10 cellular contexts compared by ENCODE assay signal in genomic region chr9:124754289-124754688, GRCh38. TPM values are rescaled to one million over a fixed set of nuclear protein-coding genes. Genes with fewer than 3 reads are reported as not detected.
A peak's percentile ranks its signal among the peaks of the same experiment; 100 is the strongest.
DNase-seq lines count a peak whose midpoint lies in the region; ATAC-seq, FAIRE-seq and TF ChIP-seq lines count a peak whose summit lies in the region.
"Had no signal": no experiment of that assay in that cellular context is flagged by ENCODE, and none has a peak within 500 bp of the region (broad histone marks: within the 10 kb centered on the region; RNA-seq: fewer than 3 reads in every experiment).

No MANE protein-coding gene starts in this region.

- WGBS in GM12878 (ENCODE audit: insufficient coverage, insufficient replicate concordance, low lambda C conversion rate, missing lambda C conversion rate): 70% methylated on average over 4 of the region's 4 CpGs
- no CpG with 5 or more reads among the region's 4 CpGs for WGBS in mesendoderm (ENCODE audit: extremely low coverage, insufficient coverage, low lambda C conversion rate)

- no peak overlapping the region for H2AFZ ChIP-seq in GM12878 (ENCODE audit: control insufficient read depth, low read depth, low read length)

- H3K79me2 ChIP-seq in GM12878 (ENCODE audit: control insufficient read depth, insufficient read depth, low read length) (peaks cover 19% of the 10 kb centered on the region), mesendoderm (ENCODE audit: control insufficient read depth, insufficient read depth, low read length) (peaks cover 29% of the 10 kb centered on the region)

- no peak overlapping the region for H3K9ac ChIP-seq in GM12878 (ENCODE audit: control insufficient read depth, insufficient read depth, low read length)
- no peak overlapping the region for H3K9ac ChIP-seq in mesendoderm (ENCODE audit: low read length)

- H3K4me1 Mint-ChIP-seq in naive thymus-derived CD8-positive, alpha-beta T cell: peaks cover 0 to 6% (median 0%) of the 10 kb centered on the region in 4 donors

- CTCF ChIA-PET in GM12878 (lab: Yijun Ruan, JAX): interaction anchor here (0.7 to 13.9 kb wide), 6 partner anchors 10 to 138 kb away, joined by 3 to 181 read pairs (median 4); partner anchors contain the start of gene NR6A1

- POLR2A ChIA-PET in GM12878 (lab: Charles Lee): no interaction called here
- POLR2A ChIA-PET in naive thymus-derived CD8-positive, alpha-beta T cell (lab: Charles Lee): no interaction called here

- no peak overlapping the region for H3K4me3 Mint-ChIP-seq in naive thymus-derived CD8-positive, alpha-beta T cell
- H3K4me3 Mint-ChIP-seq: activated T-cell treated with anti-CD3 and anti-CD28 coated beads, Interleukin-2, amount 50 U/mL, for 4 hours; IgD-negative memory B cell had no signal

- H3K36me3 Mint-ChIP-seq in naive thymus-derived CD8-positive, alpha-beta T cell: no peaks in the 10 kb centered on the region
- H3K36me3 Mint-ChIP-seq: IgD-negative memory B cell had no signal

- no peak overlapping the region for H4K8ac ChIP-seq in mesendoderm (ENCODE audit: low read depth, low read length)

- no peak for FAIRE-seq in GM12878 (lab: Jason Lieb, UNC)

- TF ChIP-seq CTCF in LNCAP (IDR thresholded peaks at IDR 0.05): peak; percentile 66
- TF ChIP-seq CTCF in GM12878 (IDR thresholded peaks at IDR 0.05 in 2 of 3, conservative IDR thresholded peaks at IDR 0.05 in 1 of 3; ENCODE audit: control insufficient read depth in 2 of 3, extremely low read depth in 1 of 3, insufficient read depth in 1 of 3, low read depth in 3 of 3, low read length in 3 of 3): peak; percentile 10 to 41 (median 12); a peak in 3 of 6 replicates

- H2BK5ac ChIP-seq in mesendoderm (ENCODE audit: low read length): no peak overlapping the region

- H3K4me2 ChIP-seq in GM12878 (ENCODE audit: control insufficient read depth, insufficient read depth) (no peak overlapping the region), mesendoderm (ENCODE audit: low read length) (no peak overlapping the region)

- no peak for TF ChIP-seq EP300 in GM12878 (IDR thresholded peaks at IDR 0.05; ENCODE audit: borderline replicate concordance in 1 of 2, control insufficient read depth in 1 of 2, low read depth in 2 of 2, low read length in 2 of 2)

- peaks cover 36 to 89% (median 62%) of the 10 kb centered on the region in 5 donors for H3K27me3 Mint-ChIP-seq in naive thymus-derived CD8-positive, alpha-beta T cell

- no peaks in the 10 kb centered on the region for H3K9me3 Mint-ChIP-seq in naive thymus-derived CD8-positive, alpha-beta T cell
- H3K9me3 Mint-ChIP-seq: activated T-cell treated with anti-CD3 and anti-CD28 coated beads, Interleukin-2, amount 50 U/mL, for 4 hours; IgD-negative memory B cell had no signal

- intact Hi-C loops in GM12878 (cut with micrococcal nuclease; ENCODE audit: unreplicated experiment): loop anchor here (5.0 kb wide), 1 partner anchor 37 kb away; no protein-coding TSS in a partner anchor

- H3K56ac ChIP-seq in mesendoderm (ENCODE audit: low read length): no peak overlapping the region

- no peak overlapping the region for H2BK15ac ChIP-seq in mesendoderm (replicated peaks; ENCODE audit: low read depth)

- SMC1A ChIA-PET in GM12878 (lab: Charles Lee; ENCODE audit: uncharacterized antibody, unreplicated experiment): interaction anchor here (0.8 to 1.8 kb wide), 4 partner anchors 10 to 137 kb away, joined by 3 to 7 read pairs (median 4); no protein-coding TSS in a partner anchor

- RAD21 ChIA-PET in GM12878 (lab: Charles Lee; ENCODE audit: unreplicated experiment): interaction anchor here (1.2 kb wide), 1 partner anchor 137 kb away, joined by 4 read pairs; no protein-coding TSS in a partner anchor

- peaks cover 14% of the 10 kb centered on the region for H3K4me1 ChIP-seq in GM12878 (ENCODE audit: control insufficient read depth, insufficient read depth, low read length)
- H3K4me1 ChIP-seq in mesendoderm (ENCODE audit: control insufficient read depth, low read depth, low read length): peaks cover 19% of the 10 kb centered on the region

- peaks cover 10% of the 10 kb centered on the region for H3K79me1 ChIP-seq in mesendoderm (ENCODE audit: low read length)

- peak; percentile 54 for DNase-seq in Daoy (ENCODE audit: low read depth)
- no peak for DNase-seq in GM12878 (ENCODE audit: low read depth, low spot score)
- peak; percentile 57 for DNase-seq in mesendoderm
- no peak for DNase-seq in NCI-H1436 treated with DMSO at 0.1 percent for 48 hours (lab: John Stamatoyannopoulos, UW)
- DNase-seq in COR-L47 (lab: John Stamatoyannopoulos, UW): no peak
- DNase-seq in naive thymus-derived CD8-positive, alpha-beta T cell: no peak
- DNase-seq: activated T-cell treated with anti-CD3 and anti-CD28 coated beads, Interleukin-2, amount 50 U/mL, for 4 hours had no signal

- in situ Hi-C loops in GM12878 (cut with MboI): no loop called here

- H2BK120ac ChIP-seq in mesendoderm (ENCODE audit: low read depth, low read length): no peak overlapping the region

- H3K9me3 ChIP-seq in GM12878 (replicated peaks; ENCODE audit: control insufficient read depth, insufficient read depth, low read length): no peaks in the 10 kb centered on the region

- no peak overlapping the region for H3K18ac ChIP-seq in mesendoderm (ENCODE audit: low read length)

- H3K27ac ChIP-seq in GM12878 (ENCODE audit: control insufficient read depth, insufficient read depth): no peak overlapping the region
- no peak overlapping the region for H3K27ac ChIP-seq in mesendoderm (ENCODE audit: low read depth, low read length)

- H3K23ac ChIP-seq in mesendoderm (ENCODE audit: low read length): no peak overlapping the region

- H3K27me3 ChIP-seq in GM12878 (replicated peaks in 1 of 2; ENCODE audit: control insufficient read depth in 2 of 2, insufficient read depth in 2 of 2, low read length in 1 of 2) (no peaks in the 10 kb centered on the region), mesendoderm (ENCODE audit: insufficient read depth, low read length, poor library complexity) (no peaks in the 10 kb centered on the region)

- BruUV-seq in GM12878 (replicated peaks; lab: Mats Ljungman, UMichigan): no TSS peak

- H3K27ac Mint-ChIP-seq in naive thymus-derived CD8-positive, alpha-beta T cell: no peak overlapping the region
- H3K27ac Mint-ChIP-seq: IgD-negative memory B cell had no signal

- TF ChIP-seq RAD21 in GM12878 (IDR thresholded peaks at IDR 0.05; ENCODE audit: insufficient read depth, low read depth, low read length): peak; percentile 57

- no peaks in the 10 kb centered on the region for H4K20me1 ChIP-seq in GM12878 (ENCODE audit: control insufficient read depth, insufficient read depth)

- ATAC-seq in GM12878: peak; percentile 50; the same call in 1 of the 3 replicates
- ATAC-seq in HG02938 (IDR thresholded peaks at IDR 0.05; ENCODE audit: unreplicated experiment): no peak
- ATAC-seq in naive thymus-derived CD8-positive, alpha-beta T cell: no peak

- H4K5ac ChIP-seq in mesendoderm (ENCODE audit: low read length): no peak overlapping the region

- H3K36me3 ChIP-seq in GM12878 (ENCODE audit: control insufficient read depth in 2 of 2, insufficient read depth in 2 of 2, low read length in 1 of 2) (no peaks in the 10 kb centered on the region), mesendoderm (ENCODE audit: control insufficient read depth, insufficient read depth, low read length) (no peaks in the 10 kb centered on the region)

- no peak overlapping the region for H2AK5ac ChIP-seq in mesendoderm (ENCODE audit: low read length)

- H3K4me3 ChIP-seq in GM12878: no peak overlapping the region
- H3K4me3 ChIP-seq in mesendoderm (ENCODE audit: low read length): no peak overlapping the region

- no peak for TF ChIP-seq POLR2A in GM12878 (IDR thresholded peaks at IDR 0.05; ENCODE audit: low read depth, low read length)

- H3K4ac ChIP-seq in mesendoderm (ENCODE audit: low read depth, low read length): no peak overlapping the region

RNA-seq across cellular contexts. Expression of gene NR6A1, which starts 16.8 kb away (rescaled TPM):
- total RNA-seq in Daoy (2014; rRNA removed; shearing (Covaris generic)): 1.3 and 5.1 TPM in 2 replicates
- total RNA-seq in GM12878 (2013; cell fraction: nucleolus; rRNA removed): 25.7 and 29.8 TPM in 2 replicates
- total RNA-seq in GM12878 (2014; rRNA removed): 5.9 and 6.1 TPM in 2 replicates
- 5.0 and 5.4 TPM in 2 replicates for total RNA-seq in GM12878 (2014; rRNA removed; fragmentation: Illumina TruSeq; extraction: Trizol)
- 8.7 and 9.2 TPM in 2 replicates for total RNA-seq in GM12878 (2021)
- 2.9 TPM for polyA plus RNA-seq in GM12878 (2011; ENCODE audit: low read depth)
- 5.8 and 8.0 TPM in 2 replicates for polyA plus RNA-seq in GM12878 (2011; rRNA removed)
- polyA plus RNA-seq in GM12878 (2011; cell fraction: cytosol; rRNA removed): 6.2 and 6.4 TPM in 2 replicates
- polyA plus RNA-seq in GM12878 (2011; cell fraction: nucleus; rRNA removed): 7.7 and 8.9 TPM in 2 replicates
- 2.9 and 3.3 TPM in 2 replicates for polyA plus RNA-seq in GM12878 (2012)
- 5.1 and 5.7 TPM in 2 replicates for polyA plus RNA-seq in GM12878 (2014; fragmentation: Illumina TruSeq; extraction: Trizol)
- 1 to 10 TPM; 1.2 to 2.5 TPM for polyA plus RNA-seq in GM12878 (2014; fragmentation: Nextera tagmentation; extraction: Ambion mirVana)
- polyA plus RNA-seq in GM12878 (2014; rRNA removed): 3.9 and 4.1 TPM in 2 replicates
- polyA plus RNA-seq in GM12878 (2016; fragmentation: Nextera tagmentation; extraction: Ambion mirVana): 1 to 10 TPM; 2.6 to 2.9 TPM
- 18.5 and 20.6 TPM in 2 replicates for polyA minus RNA-seq in GM12878 (2011; rRNA and poly(A)+ RNA removed)
- polyA minus RNA-seq in GM12878 (2011; cell fraction: cytosol; rRNA and poly(A)+ RNA removed): 5.3 and 5.6 TPM in 2 replicates
- polyA minus RNA-seq in GM12878 (2011; cell fraction: nucleus; rRNA and poly(A)+ RNA removed): 5.2 and 10.0 TPM in 2 replicates
- 58.7 TPM for polyA plus RNA-seq in mesendoderm (2013, experiment 1 of 2)
- polyA plus RNA-seq in mesendoderm (2013, experiment 2 of 2): 58.1 TPM
- total RNA-seq in naive thymus-derived CD8-positive, alpha-beta T cell: under 1 TPM in 1 of 2 experiments, not detected in 1; 0.05 TPM
- polyA plus RNA-seq in naive thymus-derived CD8-positive, alpha-beta T cell: not detected

RNA-seq across cellular contexts. Expression of gene OLFML2A, which starts 22.6 kb away (rescaled TPM):
- 3.9 and 5.7 TPM in 2 replicates for total RNA-seq in Daoy (2014; rRNA removed; shearing (Covaris generic))
- total RNA-seq in GM12878 (2013; cell fraction: nucleolus; rRNA removed): 0.34 and 0.56 TPM in 2 replicates
- total RNA-seq in GM12878 (2014; rRNA removed) (0.05 and 0.06 TPM in 2 replicates), GM12878 (2014; rRNA removed; fragmentation: Illumina TruSeq; extraction: Trizol) (0.09 and 0.14 TPM in 2 replicates), GM12878 (2021) (0.10 and 0.27 TPM in 2 replicates)
- 0.05 TPM for polyA plus RNA-seq in GM12878 (2011; ENCODE audit: low read depth)
- polyA plus RNA-seq in GM12878 (2011; rRNA removed) (not detected in 2 replicates), GM12878 (2014; fragmentation: Illumina TruSeq; extraction: Trizol) (0.06 and 0.10 TPM in 2 replicates), GM12878 (2014; fragmentation: Nextera tagmentation; extraction: Ambion mirVana) (under 1 TPM in 1 of 2 experiments, not detected in 1; 0.02 TPM), GM12878 (2014; rRNA removed) (0.13 and 0.16 TPM in 2 replicates), GM12878 (2016; fragmentation: Nextera tagmentation; extraction: Ambion mirVana) (not detected)
- 0.01 and 0.03 TPM in 2 replicates for polyA plus RNA-seq in GM12878 (2011; cell fraction: cytosol; rRNA removed)
- 0.03 and 0.04 TPM in 2 replicates for polyA plus RNA-seq in GM12878 (2011; cell fraction: nucleus; rRNA removed)
- polyA plus RNA-seq in GM12878 (2012): 0.12 and 0.22 TPM in 2 replicates
- not detected in 2 replicates for polyA minus RNA-seq in GM12878 (2011; rRNA and poly(A)+ RNA removed)
- not detected in 2 replicates for polyA minus RNA-seq in GM12878 (2011; cell fraction: cytosol; rRNA and poly(A)+ RNA removed)
- not detected in 2 replicates for polyA minus RNA-seq in GM12878 (2011; cell fraction: nucleus; rRNA and poly(A)+ RNA removed)
- polyA plus RNA-seq in mesendoderm (2013, experiment 1 of 2): 2.1 TPM
- 2.4 TPM for polyA plus RNA-seq in mesendoderm (2013, experiment 2 of 2)
- total RNA-seq in naive thymus-derived CD8-positive, alpha-beta T cell: under 1 TPM in 1 of 2 experiments, not detected in 1; 0.05 TPM
- polyA plus RNA-seq in naive thymus-derived CD8-positive, alpha-beta T cell: not detected

Comparison
In these comparisons a context has a peak if more than half of its experiments do, and no peak if none do; other contexts are left out.
1. DNase-seq: peak in Daoy (single experiment) and mesendoderm (single experiment); none in GM12878 (single experiment), NCI-H1436 treated with DMSO at 0.1 percent for 48 hours (single experiment), COR-L47 (single experiment) and naive thymus-derived CD8-positive, alpha-beta T cell (0 of 10).